13 cellular contexts compared by ENCODE assay signal in genomic region chrX:122135070-122135469, GRCh38.
"Had no signal": no experiment of that assay in that cellular context is flagged by ENCODE, and none has a peak within 500 bp of the region (broad histone marks: within the 10 kb centered on the region; RNA-seq: fewer than 3 reads in every experiment).

No MANE protein-coding gene starts in this region.

- H3K4me1 ChIP-seq: foreskin keratinocyte had no signal

- DNase-seq: effector memory CD4-positive, alpha-beta T cell; foreskin keratinocyte; hippocampal formation; left colon; mammary epithelial cell; naive thymus-derived CD4-positive, alpha-beta T cell; nephron progenitor cell; stimulated activated CD4-positive, alpha-beta T cell treated with anti-CD3 and anti-CD28 coated beads, Interleukin-2, amount 100 ng/mL, for 48 hours; stimulated activated naive CD4-positive, alpha-beta T cell treated with Interleukin-2 at 50 U/mL for 16 hours; trophoblast cell had no signal

- H3K4me2 ChIP-seq: smooth muscle cell had no signal

- H3K4me3 ChIP-seq: smooth muscle cell had no signal

- H3K27me3 ChIP-seq: foreskin keratinocyte, neutrophil had no signal

- H3K36me3 ChIP-seq: neutrophil had no signal

- ATAC-seq: esophagus mucosa; foreskin keratinocyte; left colon; naive thymus-derived CD4-positive, alpha-beta T cell had no signal

- H3K9me3 ChIP-seq: neutrophil had no signal

- H3K27ac ChIP-seq: foreskin keratinocyte, neutrophil had no signal
